ENCODE assay signal across 8 cellular contexts in the genomic region with DNA sequence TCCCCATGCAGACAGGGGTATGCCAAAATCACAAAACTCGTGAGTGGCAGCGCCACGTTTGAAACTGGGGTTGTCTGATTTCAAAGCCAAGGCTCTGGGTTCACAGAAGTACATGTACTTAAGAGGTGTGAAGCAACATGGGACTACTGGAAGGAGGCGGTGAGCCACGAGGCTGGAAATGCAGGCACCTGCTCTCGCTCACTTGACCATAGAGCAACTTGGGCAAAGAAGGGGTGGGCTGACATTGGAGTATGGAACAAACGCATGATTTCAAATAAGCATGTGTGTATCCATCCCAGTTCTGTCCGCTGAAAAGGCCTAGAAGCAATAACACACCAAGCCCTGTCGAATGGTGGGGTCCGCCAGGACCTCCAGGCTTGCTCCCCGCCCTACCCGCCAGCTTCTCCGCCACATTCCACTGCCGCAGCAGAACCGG. TPM values are rescaled to one million over a fixed set of nuclear protein-coding genes. Genes with fewer than 3 reads are reported as not detected.
DNase-seq lines count a peak whose midpoint lies in the region; ATAC-seq and TF ChIP-seq lines count a peak whose summit lies in the region.

No MANE protein-coding gene starts in this region.

- intact Hi-C loops in ascending aorta (cut with DNase I) (loop anchor here (1.0 to 5.0 kb wide), 4 partner anchors 74 to 1640 kb away; partner anchors contain the start of genes MDH1 and WDPCP), spleen (cut with DNase I; ENCODE audit: low total_unique reads) (no loop called here)

- DNase-seq in NCI-H82 (lab: John Stamatoyannopoulos, UW) (peak; percentile 52), NCI-H82 treated with DMSO at 0.1 percent for 48 hours (lab: John Stamatoyannopoulos, UW; ENCODE audit: unreplicated experiment) (no peak), H7 (no peak), M059J (ENCODE audit: low read depth) (peak; percentile 8), ascending aorta (ENCODE audit: low spot score in 2 of 2) (no peak), spleen (no peak)

- TF ChIP-seq CTCF in ascending aorta (IDR thresholded peaks at IDR 0.05) (no peak), spleen (IDR thresholded peaks at IDR 0.05 in 8 of 11, conservative IDR thresholded peaks at IDR 0.05 in 3 of 11) (no peak)

- no peaks in the 10 kb centered on the region for H3K9me3 ChIP-seq in ascending aorta
- H3K9me3 ChIP-seq in iPS-18c (ENCODE audit: control insufficient read depth, insufficient read depth, low read length): no peaks in the 10 kb centered on the region
- H3K9me3 ChIP-seq in spleen: no peaks in the 10 kb centered on the region

- H3K4me3 ChIP-seq in H7 (ENCODE audit: insufficient read depth, low read depth, low read length) (peak overlapping the region; percentile 82), ascending aorta (peak overlapping the region; percentile 66 to 100), iPS-18c (ENCODE audit: insufficient read depth, low read depth, low read length) (peak overlapping the region; percentile 98), spleen (peak overlapping the region; percentile 93 to 99 (median 96))

- TF ChIP-seq POLR2A in spleen (IDR thresholded peaks at IDR 0.05): no peak

- H3K36me3 ChIP-seq in H7 (replicated peaks; ENCODE audit: control insufficient read depth, insufficient read depth, low read length) (no peaks in the 10 kb centered on the region), ascending aorta (no peaks in the 10 kb centered on the region), spleen (peaks cover 0 to 9% (median 0%) of the 10 kb centered on the region in 6 donors)

- no peak for ATAC-seq in HG03039 (IDR thresholded peaks at IDR 0.05; ENCODE audit: unreplicated experiment)

- H3K27me3 ChIP-seq in H7 (ENCODE audit: control insufficient read depth, insufficient read depth, low read length) (no peaks in the 10 kb centered on the region), ascending aorta (no peaks in the 10 kb centered on the region), spleen (replicated peaks in 1 of 7) (no peaks in the 10 kb centered on the region)

- H3K4me1 ChIP-seq in ascending aorta: peaks cover 3 to 30% of the 10 kb centered on the region in 2 donors
- H3K4me1 ChIP-seq in spleen: peaks cover 38 to 52% (median 48%) of the 10 kb centered on the region in 6 donors

- H3K27ac ChIP-seq in ascending aorta (peak overlapping the region; percentile 74 to 89), spleen (peak overlapping the region; percentile 99 to 100 (median 100))

- WGBS in spleen, 5 donors: 0 to 2% (median 1%) methylated on average over 15 of the region's 15 CpGs

RNA-seq across cellular contexts. Expression of gene ACTR2, which starts 0.6 kb away (rescaled TPM):
- total RNA-seq in H7 (2014; rRNA removed; shearing (Covaris generic)): 42.1 and 47.9 TPM in 2 replicates
- total RNA-seq in M059J (2014; rRNA removed; shearing (Covaris generic)): 49.7 and 90.8 TPM in 2 replicates
- total RNA-seq in ascending aorta: 78.0 TPM
- 100 to 1,000 TPM; 172 to 348 (median 338) TPM for total RNA-seq in spleen
- polyA plus RNA-seq in spleen: 100 to 1,000 TPM; 106 to 146 (median 130) TPM

Comparison
In these comparisons a context has a peak if more than half of its experiments do, and no peak if none do; other contexts are left out.
1. DNase-seq: peak in NCI-H82 (single experiment) and M059J (single experiment); none in NCI-H82 treated with DMSO at 0.1 percent for 48 hours (single experiment), H7 (single experiment), ascending aorta (0 of 2) and spleen (single experiment).
2. Peak in every context shown above with its lines, with median percentiles within 50 percentile points of each other: H3K4me3 ChIP-seq.